20 cellular contexts compared by ENCODE assay signal in genomic region chrX:40240844-40241243, GRCh38.
"Had no signal": no experiment of that assay in that cellular context is flagged by ENCODE, and none has a peak within 500 bp of the region (broad histone marks: within the 10 kb centered on the region; RNA-seq: fewer than 3 reads in every experiment).

No MANE protein-coding gene starts in this region.

- H3K4me3 ChIP-seq: esophagus squamous epithelium, ovary, right lobe of liver, testis, transverse colon had no signal

- H3K9me3 ChIP-seq: esophagus squamous epithelium, ovary, right lobe of liver, testis, transverse colon had no signal

- H3K27ac ChIP-seq: epithelial cell of prostate, esophagus squamous epithelium, ovary, testis, transverse colon had no signal

- DNase-seq: activated CD4-positive, alpha-beta memory T cell treated with anti-CD3 and anti-CD28 coated beads, Interleukin-2, amount 10 ng/mL, durations not matched to agents 7 days and 5 days; activated CD4-positive, alpha-beta T cell treated with anti-CD3 and anti-CD28 coated beads for 1 hour; activated CD4-positive, alpha-beta T cell treated with anti-CD3 and anti-CD28 coated beads, Interleukin-2, amount 10 ng/mL, durations not matched to agents 7 days and 5 days; activated naive CD4-positive, alpha-beta T cell; activated T-cell treated with anti-CD3 and anti-CD28 coated beads, Interleukin-2, amount 50 U/mL, for 72 hours; dermis blood vessel endothelial cell; effector CD8-positive, alpha-beta T cell; esophagus squamous epithelium; foreskin melanocyte; islet precursor cell; naive B cell; nephron progenitor cell; ovary; stimulated activated CD4-positive, alpha-beta T cell treated with anti-CD3 and anti-CD28 coated beads, Interleukin-4, amount 100 ng/mL, for 1 hour; stimulated activated naive CD8-positive, alpha-beta T cell treated with anti-CD3 and anti-CD28 coated beads, Interleukin-15, Interleukin-2, amounts not matched to agents 100 U/mL and 50 U/mL, for 24 hours; T1000; testis; transverse colon had no signal

- H3K36me3 ChIP-seq: esophagus squamous epithelium, ovary, right lobe of liver, transverse colon had no signal

- H3K27me3 ChIP-seq: esophagus squamous epithelium, ovary, right lobe of liver, testis, transverse colon had no signal

- H3K4me1 ChIP-seq: testis, transverse colon had no signal
